17 cellular contexts compared by ENCODE assay signal in the genomic region with DNA sequence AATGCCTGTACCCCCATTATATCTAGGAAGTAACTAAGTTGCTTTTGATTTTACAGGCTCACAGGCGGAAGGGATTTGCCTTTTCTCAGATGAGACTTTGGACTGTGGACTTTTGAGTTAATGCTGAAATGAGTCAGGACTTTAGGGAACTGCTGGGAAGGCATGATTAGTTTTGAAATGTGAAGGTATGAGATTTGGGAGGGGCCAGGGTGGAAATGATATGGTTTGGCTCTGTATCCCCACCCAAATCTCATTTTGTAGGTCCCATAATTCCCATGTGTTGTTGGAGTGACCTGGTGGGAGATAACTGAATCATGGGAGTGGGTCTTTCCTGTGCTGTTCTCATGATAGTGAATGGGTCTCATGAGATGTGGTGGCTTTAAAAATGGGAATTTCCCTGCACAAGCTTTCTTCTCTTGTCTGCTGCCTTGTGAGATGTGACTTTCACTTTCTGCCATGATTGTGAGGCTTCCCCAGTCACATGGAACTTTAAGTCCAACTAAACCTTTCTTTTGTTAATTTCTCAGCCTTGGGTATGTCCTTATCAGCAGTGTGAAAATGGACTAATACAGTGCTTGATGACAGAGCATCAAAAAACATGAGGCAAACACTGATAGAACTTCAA.
"Had no signal": no experiment of that assay in that cellular context is flagged by ENCODE, and none has a peak within 500 bp of the region (broad histone marks: within the 10 kb centered on the region; RNA-seq: fewer than 3 reads in every experiment).

No MANE protein-coding gene starts in this region.

- H3K27me3 ChIP-seq: foreskin keratinocyte, neutrophil, sigmoid colon, stomach, transverse colon had no signal

- H3K4me1 ChIP-seq: foreskin keratinocyte, sigmoid colon, stomach, transverse colon had no signal

- H3K36me3 Mint-ChIP-seq: naive thymus-derived CD8-positive, alpha-beta T cell had no signal

- H3K4me3 Mint-ChIP-seq: naive thymus-derived CD8-positive, alpha-beta T cell had no signal

- ATAC-seq: foreskin keratinocyte; left colon; naive thymus-derived CD8-positive, alpha-beta T cell had no signal

- H3K9me3 ChIP-seq: neutrophil, thoracic aorta had no signal

- H3K4me3 ChIP-seq: sigmoid colon, skin epidermis, stomach, thoracic aorta, transverse colon had no signal

- H3K27ac ChIP-seq: foreskin keratinocyte, neutrophil, sigmoid colon, skin epidermis, stomach, thoracic aorta, transverse colon had no signal

- H3K27ac Mint-ChIP-seq: naive thymus-derived CD8-positive, alpha-beta T cell had no signal

- H3K36me3 ChIP-seq: neutrophil, sigmoid colon, stomach, thoracic aorta, transverse colon had no signal

- FAIRE-seq: colon had no signal

- DNase-seq: dermis blood vessel endothelial cell; foreskin keratinocyte; head of caudate nucleus; hippocampal formation; left colon; mammary epithelial cell; naive thymus-derived CD8-positive, alpha-beta T cell; sigmoid colon; stimulated activated CD4-positive, alpha-beta T cell treated with anti-CD3 and anti-CD28 coated beads, Interleukin-12 subunit alpha, Interleukin-12 subunit beta, amount 100 ng/mL, for 4 hours; stimulated activated naive CD4-positive, alpha-beta T cell; stomach; substantia nigra; transverse colon had no signal
